21 cellular contexts compared by ENCODE assay signal in genomic region chr4:157459789-157460188, GRCh38.
DNase-seq lines count a peak whose midpoint lies in the region; ATAC-seq and TF ChIP-seq lines count a peak whose summit lies in the region.
"Had no signal": no experiment of that assay in that cellular context is flagged by ENCODE, and none has a peak within 500 bp of the region (broad histone marks: within the 10 kb centered on the region; RNA-seq: fewer than 3 reads in every experiment).

No MANE protein-coding gene starts in this region.

- H3K4me3 Mint-ChIP-seq in progenitor cell of endocrine pancreas (ENCODE audit: low read depth): no peak overlapping the region
- H3K4me3 Mint-ChIP-seq: activated CD8-positive, alpha-beta T cell treated with anti-CD3 and anti-CD28 coated beads for 36 hours; immature natural killer cell had no signal

- peaks cover 5% of the 10 kb centered on the region for H3K9me3 Mint-ChIP-seq in progenitor cell of endocrine pancreas (ENCODE audit: low read depth)
- H3K9me3 Mint-ChIP-seq: activated CD8-positive, alpha-beta T cell treated with anti-CD3 and anti-CD28 coated beads for 36 hours had no signal

- no peak overlapping the region for H3K4me3 ChIP-seq in WERI-Rb-1 (ENCODE audit: low read depth, low read length)
- H3K4me3 ChIP-seq in epithelial cell of proximal tubule (ENCODE audit: low read depth, low read length): no peak overlapping the region
- no peak overlapping the region for H3K4me3 ChIP-seq in stomach
- H3K4me3 ChIP-seq: GM12878, heart right ventricle, thyroid gland had no signal

- H3K27me3 ChIP-seq in WERI-Rb-1 (ENCODE audit: insufficient read depth, low read depth, severe bottlenecking): no peaks in the 10 kb centered on the region
- no peaks in the 10 kb centered on the region for H3K27me3 ChIP-seq in stomach
- H3K27me3 ChIP-seq: thyroid gland had no signal

- H3K27me3 Mint-ChIP-seq in progenitor cell of endocrine pancreas: no peaks in the 10 kb centered on the region
- H3K27me3 Mint-ChIP-seq: activated CD8-positive, alpha-beta T cell treated with anti-CD3 and anti-CD28 coated beads for 36 hours had no signal

- intact Hi-C loops in stomach (cut with DNase I; ENCODE audit: low total_unique reads): no loop called here

- peaks cover 5% of the 10 kb centered on the region for H3K4me1 Mint-ChIP-seq in progenitor cell of endocrine pancreas (ENCODE audit: low read depth)
- H3K4me1 Mint-ChIP-seq: immature natural killer cell had no signal

- no peaks in the 10 kb centered on the region for H3K36me3 Mint-ChIP-seq in progenitor cell of endocrine pancreas (ENCODE audit: insufficient read depth)
- H3K36me3 Mint-ChIP-seq: immature natural killer cell had no signal

- peaks cover 0 to 17% (median 0%) of the 10 kb centered on the region in 4 donors for H3K4me1 ChIP-seq in stomach
- H3K4me1 ChIP-seq: heart right ventricle, thyroid gland had no signal

- H3K27ac ChIP-seq in WERI-Rb-1: no peak overlapping the region
- H3K27ac ChIP-seq in stomach: peak overlapping the region in 1 of 5 donors; percentile 56
- H3K27ac ChIP-seq: heart right ventricle, thyroid gland had no signal

- DNase-seq in HuH-7 (ENCODE audit: low spot score): peak; percentile 14
- peak; percentile 48 for DNase-seq in WERI-Rb-1
- DNase-seq in epithelial cell of proximal tubule (ENCODE audit: low read depth): peak; percentile 13
- DNase-seq in progenitor cell of endocrine pancreas (ENCODE audit: low spot score, unreplicated experiment): no peak
- no peak for DNase-seq in stomach
- no peak for DNase-seq in HT-29 (ENCODE audit: low spot score)
- DNase-seq in DMS53 (lab: John Stamatoyannopoulos, UW): no peak
- DNase-seq: activated CD8-positive, alpha-beta T cell treated with anti-CD3 and anti-CD28 coated beads for 36 hours; activated naive CD4-positive, alpha-beta T cell; activated T-cell treated with anti-CD3 and anti-CD28 coated beads, Interleukin-2, amount 50 U/mL, for 1 hour; amygdala; GOT3; heart right ventricle; immature natural killer cell; KG1; MV-4-11; NCI-H2029; T-helper 9 cell had no signal

- no peak for TF ChIP-seq POLR2A in stomach (IDR thresholded peaks at IDR 0.05)

- 18 to 31% (median 29%) methylated on average over 3 of the region's 3 CpGs for WGBS in stomach, 5 donors

- TF ChIP-seq CTCF in WERI-Rb-1 (IDR thresholded peaks at IDR 0.05; ENCODE audit: low read depth, low read length): no peak
- no peak for TF ChIP-seq CTCF in epithelial cell of proximal tubule (conservative IDR thresholded peaks at IDR 0.05; ENCODE audit: low read depth, low read length)
- TF ChIP-seq CTCF in progenitor cell of endocrine pancreas (IDR thresholded peaks at IDR 0.05; ENCODE audit: unreplicated experiment): no peak
- TF ChIP-seq CTCF in stomach (IDR thresholded peaks at IDR 0.05): no peak

- H3K36me3 ChIP-seq in WERI-Rb-1 (no peaks in the 10 kb centered on the region), stomach (no peaks in the 10 kb centered on the region)
- H3K36me3 ChIP-seq: heart right ventricle, thyroid gland had no signal

- no peak for ATAC-seq in GM21447 (IDR thresholded peaks at IDR 0.05; ENCODE audit: unreplicated experiment)
- ATAC-seq: activated CD8-positive, alpha-beta T cell treated with anti-CD3 and anti-CD28 coated beads for 36 hours; GM12878; heart right ventricle had no signal

- peak overlapping the region; percentile 46 for H3K27ac Mint-ChIP-seq in progenitor cell of endocrine pancreas
- H3K27ac Mint-ChIP-seq: activated CD8-positive, alpha-beta T cell treated with anti-CD3 and anti-CD28 coated beads for 36 hours; immature natural killer cell had no signal

- H3K9me3 ChIP-seq in WERI-Rb-1 (ENCODE audit: severe bottlenecking) (no peaks in the 10 kb centered on the region), stomach (peaks cover 0 to 5% (median 2%) of the 10 kb centered on the region in 4 donors)
- H3K9me3 ChIP-seq: thyroid gland had no signal

- no peak for TF ChIP-seq EP300 in stomach (IDR thresholded peaks at IDR 0.05)

Comparison
In these comparisons a context has a peak if more than half of its experiments do, and no peak if none do; other contexts are left out.
1. DNase-seq: peak in HuH-7 (single experiment), WERI-Rb-1 (single experiment) and epithelial cell of proximal tubule (single experiment); none in progenitor cell of endocrine pancreas (single experiment), stomach (single experiment), HT-29 (single experiment) and DMS53 (single experiment).